1 cellular context compared by ENCODE assay signal in the genomic region with DNA sequence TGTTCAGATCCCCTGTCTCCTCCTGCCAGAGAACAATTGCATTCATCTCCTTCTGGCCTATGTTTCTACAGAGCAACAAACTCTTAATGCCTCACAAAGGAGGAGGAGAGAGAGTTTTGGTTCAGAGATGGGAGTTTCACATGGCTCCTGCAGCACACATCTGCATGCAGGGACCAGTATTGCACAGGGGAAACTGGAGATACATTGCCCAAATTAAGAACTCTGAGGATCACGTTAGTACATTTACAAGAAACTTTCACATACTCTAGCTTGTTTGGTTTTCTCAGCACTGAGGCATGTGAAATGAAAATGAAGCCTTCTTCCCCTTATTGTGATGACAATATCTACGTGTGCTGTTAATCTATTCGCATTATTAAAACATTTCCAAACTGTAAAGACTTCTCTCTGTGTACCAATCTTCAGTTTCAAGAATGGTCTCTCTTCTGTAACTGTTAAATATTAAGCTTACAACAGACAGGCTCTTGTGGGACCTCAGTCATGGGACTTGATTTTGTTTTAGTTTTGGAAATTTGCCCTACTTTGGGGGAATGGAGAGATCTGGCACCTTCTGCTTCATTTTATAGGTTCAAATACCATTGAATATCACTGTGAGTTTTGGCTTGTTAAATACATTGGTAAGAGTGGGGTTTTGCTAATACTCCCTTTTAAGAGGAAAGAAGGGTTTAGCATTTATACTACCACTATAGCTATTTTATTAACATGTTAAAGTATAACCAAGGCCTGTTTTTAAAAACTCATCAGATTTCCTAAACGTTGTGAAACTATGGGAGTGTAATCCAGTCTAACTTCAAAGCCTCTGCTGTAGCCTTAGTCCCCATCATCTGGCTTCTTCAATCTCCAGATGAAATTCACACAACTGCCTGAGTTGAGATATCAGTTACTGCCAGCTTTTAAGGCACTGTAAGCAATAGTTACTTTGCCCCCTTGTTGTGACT.
TF ChIP-seq lines count a peak whose summit lies in the region.

No MANE protein-coding gene starts in this region.

TF ChIP-seq in HepG2, 621 proteins besides CTCF, POLR2A, EP300 and RAD21 (continued from another document):
- TF ChIP-seq, protein P1, sequence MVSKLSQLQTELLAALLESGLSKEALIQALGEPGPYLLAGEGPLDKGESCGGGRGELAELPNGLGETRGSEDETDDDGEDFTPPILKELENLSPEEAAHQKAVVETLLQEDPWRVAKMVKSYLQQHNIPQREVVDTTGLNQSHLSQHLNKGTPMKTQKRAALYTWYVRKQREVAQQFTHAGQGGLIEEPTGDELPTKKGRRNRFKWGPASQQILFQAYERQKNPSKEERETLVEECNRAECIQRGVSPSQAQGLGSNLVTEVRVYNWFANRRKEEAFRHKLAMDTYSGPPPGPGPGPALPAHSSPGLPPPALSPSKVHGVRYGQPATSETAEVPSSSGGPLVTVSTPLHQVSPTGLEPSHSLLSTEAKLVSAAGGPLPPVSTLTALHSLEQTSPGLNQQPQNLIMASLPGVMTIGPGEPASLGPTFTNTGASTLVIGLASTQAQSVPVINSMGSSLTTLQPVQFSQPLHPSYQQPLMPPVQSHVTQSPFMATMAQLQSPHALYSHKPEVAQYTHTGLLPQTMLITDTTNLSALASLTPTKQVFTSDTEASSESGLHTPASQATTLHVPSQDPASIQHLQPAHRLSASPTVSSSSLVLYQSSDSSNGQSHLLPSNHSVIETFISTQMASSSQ (IDR thresholded peaks at IDR 0.05; ENCODE audit: low read depth): 0 out of 2 replicates have a peak, but pooled peaks have one; percentile 21
- TF ChIP-seq, protein P1 (CRISPR knock-in tag; IDR thresholded peaks at IDR 0.05; ENCODE audit: borderline replicate concordance): no peak
- TF ChIP-seq, protein P2, sequence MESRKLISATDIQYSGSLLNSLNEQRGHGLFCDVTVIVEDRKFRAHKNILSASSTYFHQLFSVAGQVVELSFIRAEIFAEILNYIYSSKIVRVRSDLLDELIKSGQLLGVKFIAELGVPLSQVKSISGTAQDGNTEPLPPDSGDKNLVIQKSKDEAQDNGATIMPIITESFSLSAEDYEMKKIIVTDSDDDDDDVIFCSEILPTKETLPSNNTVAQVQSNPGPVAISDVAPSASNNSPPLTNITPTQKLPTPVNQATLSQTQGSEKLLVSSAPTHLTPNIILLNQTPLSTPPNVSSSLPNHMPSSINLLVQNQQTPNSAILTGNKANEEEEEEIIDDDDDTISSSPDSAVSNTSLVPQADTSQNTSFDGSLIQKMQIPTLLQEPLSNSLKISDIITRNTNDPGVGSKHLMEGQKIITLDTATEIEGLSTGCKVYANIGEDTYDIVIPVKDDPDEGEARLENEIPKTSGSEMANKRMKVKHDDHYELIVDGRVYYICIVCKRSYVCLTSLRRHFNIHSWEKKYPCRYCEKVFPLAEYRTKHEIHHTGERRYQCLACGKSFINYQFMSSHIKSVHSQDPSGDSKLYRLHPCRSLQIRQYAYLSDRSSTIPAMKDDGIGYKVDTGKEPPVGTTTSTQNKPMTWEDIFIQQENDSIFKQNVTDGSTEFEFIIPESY (CRISPR knock-in tag; IDR thresholded peaks at IDR 0.05): no peak
